Comparison of ENCODE assay signal across 9 cellular contexts in the genomic region with DNA sequence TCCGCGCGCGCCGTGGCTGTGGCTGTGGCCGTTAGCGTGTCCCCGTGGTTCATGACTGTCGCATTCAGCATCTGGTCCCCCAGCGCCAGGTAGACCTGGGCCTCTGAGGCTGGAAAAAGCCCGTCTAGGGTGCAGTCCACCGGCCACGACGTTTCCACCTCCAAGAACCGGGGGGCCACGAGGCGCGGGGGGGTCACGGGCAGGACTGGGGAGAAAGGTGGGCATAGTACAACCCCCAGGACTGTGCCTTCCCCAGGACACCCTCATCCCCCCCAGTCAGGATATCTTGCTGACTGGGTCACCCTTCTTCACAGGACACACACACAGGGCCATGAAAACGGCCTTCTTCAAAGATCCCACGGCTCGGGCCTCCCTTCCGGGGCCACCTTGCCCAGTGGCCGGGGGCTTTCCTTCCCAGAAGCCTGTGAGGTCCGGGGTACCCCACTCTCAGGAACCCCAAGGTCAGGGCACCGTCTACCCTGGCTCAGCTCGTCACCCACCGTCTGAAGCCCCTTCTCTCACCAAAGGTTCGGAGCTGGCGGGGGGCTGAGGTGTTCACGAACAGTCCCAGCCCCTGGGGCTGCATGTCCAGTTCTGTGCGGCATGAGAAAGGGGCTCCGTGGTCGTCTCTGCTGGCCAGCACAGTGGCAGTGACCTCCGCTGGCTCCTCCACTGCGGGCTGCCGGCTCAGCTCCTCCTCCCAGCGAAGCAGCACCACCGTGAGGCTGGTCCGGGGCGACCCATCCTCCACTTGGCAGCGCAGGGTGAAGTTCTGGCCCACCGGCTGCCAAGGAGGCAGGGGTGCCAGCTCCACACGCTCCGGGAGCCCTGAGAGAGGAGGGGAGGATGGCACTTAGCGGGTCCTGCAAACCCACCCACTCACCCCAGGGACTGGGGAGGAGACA. TPM values are rescaled to one million over a fixed set of nuclear protein-coding genes. Genes with fewer than 3 reads are reported as not detected.
DNase-seq lines count a peak whose midpoint lies in the region; ATAC-seq, FAIRE-seq and TF ChIP-seq lines count a peak whose summit lies in the region.
"Had no signal": no experiment of that assay in that cellular context is flagged by ENCODE, and none has a peak within 500 bp of the region (broad histone marks: within the 10 kb centered on the region; RNA-seq: fewer than 3 reads in every experiment).

No MANE protein-coding gene starts in this region.

- H3K27me3 ChIP-seq in GM23338 (ENCODE audit: insufficient read depth) (no peaks in the 10 kb centered on the region), astrocyte (ENCODE audit: insufficient read depth, low read length) (no peaks in the 10 kb centered on the region), iPS DF 6.9 (ENCODE audit: control insufficient read depth, insufficient read depth, low read length) (no peaks in the 10 kb centered on the region)

- H4K20me1 ChIP-seq in GM23338 (replicated peaks; ENCODE audit: insufficient read depth) (peaks cover 10% of the 10 kb centered on the region), astrocyte (ENCODE audit: insufficient read depth, low read length) (peaks cover 20% of the 10 kb centered on the region)

- peaks cover 19% of the 10 kb centered on the region for H3K27me3 Mint-ChIP-seq in GM23338 (ENCODE audit: insufficient read depth, low read depth, poor library complexity)
- peaks cover 11% of the 10 kb centered on the region for H3K27me3 Mint-ChIP-seq in astrocyte (ENCODE audit: low read depth, unreplicated experiment)
- no peaks in the 10 kb centered on the region for H3K27me3 Mint-ChIP-seq in activated CD8-positive, alpha-beta memory T cell treated with anti-CD3 and anti-CD28 coated beads, Interleukin-2, amount 10 ng/mL, durations not matched to agents 7 days and 5 days

- no CpG with 5 or more reads among the region's 46 CpGs for WGBS in iPS DF 6.9 (ENCODE audit: insufficient coverage, insufficient read length)

- DNase-seq in GM23338 (ENCODE audit: low spot score) = peak; percentile 52
- no peak for DNase-seq in astrocyte (ENCODE audit: low read depth)
- no peak for DNase-seq in iPS DF 6.9 (ENCODE audit: low read depth, low spot score)
- DNase-seq in NCI-H446 (lab: John Stamatoyannopoulos, UW) = no peak
- DNase-seq in activated CD8-positive, alpha-beta memory T cell treated with anti-CD3 and anti-CD28 coated beads, Interleukin-2, amount 10 ng/mL, durations not matched to agents 7 days and 5 days = no peak
- no peak for DNase-seq in NCI-H748 treated with DMSO at 0.1 percent for 48 hours (lab: John Stamatoyannopoulos, UW)
- no peak for DNase-seq in T1000 (lab: John Stamatoyannopoulos, UW)

- H3K79me2 ChIP-seq in GM23338 (replicated peaks; ENCODE audit: insufficient read depth) (peaks cover 25% of the 10 kb centered on the region), astrocyte (ENCODE audit: insufficient read depth, low read length) (peaks cover 24% of the 10 kb centered on the region)

- H3K4me1 ChIP-seq in GM23338 (ENCODE audit: insufficient read depth) (peaks cover 32% of the 10 kb centered on the region; the same call in 1 of the 2 replicates), astrocyte (ENCODE audit: insufficient read depth, low read length) (peaks cover 14% of the 10 kb centered on the region), iPS DF 6.9 (ENCODE audit: control insufficient read depth, insufficient read depth, low read length) (peaks cover 18% of the 10 kb centered on the region)

- FAIRE-seq in astrocyte (lab: Jason Lieb, UNC) = no peak

- peaks cover 6% of the 10 kb centered on the region; the same call in 1 of the 2 replicates for H3F3A ChIP-seq in GM23338 (replicated peaks; ENCODE audit: low read depth)

- H3K4me3 Mint-ChIP-seq in GM23338 = peak overlapping the region; percentile 98
- peak overlapping the region; percentile 96 for H3K4me3 Mint-ChIP-seq in astrocyte (ENCODE audit: unreplicated experiment)
- no peak overlapping the region for H3K4me3 Mint-ChIP-seq in activated CD8-positive, alpha-beta memory T cell treated with anti-CD3 and anti-CD28 coated beads, Interleukin-2, amount 10 ng/mL, durations not matched to agents 7 days and 5 days

- CTCF ChIA-PET in activated CD8-positive, alpha-beta memory T cell treated with anti-CD3 and anti-CD28 coated beads, Interleukin-2, amount 10 ng/mL, durations not matched to agents 7 days and 5 days (lab: Charles Lee) = interaction anchor here (1.3 kb wide), 1 partner anchor 77 kb away, joined by 4 read pairs; no protein-coding TSS in a partner anchor

- H3K9me3 ChIP-seq in astrocyte (ENCODE audit: insufficient read depth, low read depth, low read length) (no peaks in the 10 kb centered on the region), iPS DF 6.9 (ENCODE audit: control insufficient read depth, insufficient read depth, low read length) (no peaks in the 10 kb centered on the region)

- H3K9me2 ChIP-seq in GM23338 (ENCODE audit: insufficient read depth) = no peaks in the 10 kb centered on the region

- H3K36me3 ChIP-seq in GM23338 (ENCODE audit: insufficient read depth) (no peaks in the 10 kb centered on the region), astrocyte (ENCODE audit: insufficient read depth, low read length) (peaks cover under 1% of the 10 kb centered on the region), iPS DF 6.9 (ENCODE audit: control insufficient read depth, insufficient read depth, low read length) (peaks cover under 1% of the 10 kb centered on the region; the same call in 1 of the 2 replicates)

- peak; percentile 22 for ATAC-seq in GM23338
- no peak for ATAC-seq in activated CD8-positive, alpha-beta memory T cell treated with anti-CD3 and anti-CD28 coated beads, Interleukin-2, amount 10 ng/mL, durations not matched to agents 7 days and 5 days

- H3K9me3 Mint-ChIP-seq in GM23338 = no peaks in the 10 kb centered on the region; the same call in 2 of the 3 replicates
- no peaks in the 10 kb centered on the region for H3K9me3 Mint-ChIP-seq in astrocyte (ENCODE audit: unreplicated experiment)
- no peaks in the 10 kb centered on the region for H3K9me3 Mint-ChIP-seq in activated CD8-positive, alpha-beta memory T cell treated with anti-CD3 and anti-CD28 coated beads, Interleukin-2, amount 10 ng/mL, durations not matched to agents 7 days and 5 days (ENCODE audit: low read depth)

- H2AFZ ChIP-seq in GM23338 = no peak overlapping the region; the same call in 1 of the 2 replicates
- H2AFZ ChIP-seq in astrocyte (ENCODE audit: low read depth, low read length) = peak overlapping the region; percentile 91

- H3K4me2 ChIP-seq in GM23338 = peak overlapping the region; percentile 93
- H3K4me2 ChIP-seq in astrocyte (ENCODE audit: low read length) = peak overlapping the region; percentile 99

- H3K27ac Mint-ChIP-seq in GM23338 (no peak overlapping the region), astrocyte (ENCODE audit: unreplicated experiment) (no peak overlapping the region)
- no peak overlapping the region for H3K27ac Mint-ChIP-seq in activated CD8-positive, alpha-beta memory T cell treated with anti-CD3 and anti-CD28 coated beads, Interleukin-2, amount 10 ng/mL, durations not matched to agents 7 days and 5 days

- peak; percentile 13 to 46; a peak in 2 of 4 replicates for TF ChIP-seq CTCF in GM23338 (conservative IDR thresholded peaks at IDR 0.05; ENCODE audit: low read depth in 2 of 2)
- no peak for TF ChIP-seq CTCF in astrocyte (IDR thresholded peaks at IDR 0.05; ENCODE audit: insufficient read depth, low read depth, low read length)

- H3K4me3 ChIP-seq in GM23338 (peak overlapping the region; percentile 99), astrocyte (ENCODE audit: insufficient read depth, low read depth, low read length) (no peak overlapping the region), iPS DF 6.9 (ENCODE audit: low read length) (peak overlapping the region; percentile 14; the same call in 1 of the 2 replicates), skin epidermis (peak overlapping the region in 5 of 7 experiments; percentile 53 to 86 (median 79))

- H3K36me3 Mint-ChIP-seq in GM23338 (ENCODE audit: low read depth) = peaks cover 6% of the 10 kb centered on the region; the same call in 2 of the 3 replicates
- H3K36me3 Mint-ChIP-seq in astrocyte (ENCODE audit: low read depth, unreplicated experiment) = peaks cover 3% of the 10 kb centered on the region
- peaks cover 26% of the 10 kb centered on the region for H3K36me3 Mint-ChIP-seq in activated CD8-positive, alpha-beta memory T cell treated with anti-CD3 and anti-CD28 coated beads, Interleukin-2, amount 10 ng/mL, durations not matched to agents 7 days and 5 days

- no peak overlapping the region for H3K9ac ChIP-seq in astrocyte (ENCODE audit: low read length)

- H3K4me1 Mint-ChIP-seq in GM23338 (peaks cover 21% of the 10 kb centered on the region), astrocyte (ENCODE audit: low read depth, unreplicated experiment) (peaks cover 2% of the 10 kb centered on the region)
- H3K4me1 Mint-ChIP-seq in activated CD8-positive, alpha-beta memory T cell treated with anti-CD3 and anti-CD28 coated beads, Interleukin-2, amount 10 ng/mL, durations not matched to agents 7 days and 5 days = peaks cover 59% of the 10 kb centered on the region

- H3K27ac ChIP-seq in GM23338 (ENCODE audit: low read depth) (no peak overlapping the region), astrocyte (ENCODE audit: low read depth, low read length) (peak overlapping the region; percentile 12), iPS DF 6.9 (ENCODE audit: low read length) (no peak overlapping the region), skin epidermis (peak overlapping the region in 5 of 21 experiments; percentile 11 to 83 (median 21))

RNA-seq across cellular contexts. Expression of gene RAVER1, which starts 2.1 kb away (rescaled TPM):
- 88.3 and 96.7 TPM in 2 replicates for total RNA-seq in GM23338 (2014; rRNA removed; shearing (Covaris generic))
- 23.6 and 25.5 TPM in 2 replicates for polyA plus RNA-seq in GM23338 (2016; fragmentation: Nextera tagmentation; extraction: Ambion mirVana)
- 27.5 and 29.6 TPM in 2 replicates for total RNA-seq in astrocyte
- 10 to 100 TPM; 87.0 to 87.8 TPM for total RNA-seq in activated CD8-positive, alpha-beta memory T cell treated with anti-CD3 and anti-CD28 coated beads, Interleukin-2, amount 10 ng/mL, durations not matched to agents 7 days and 5 days

RNA-seq across cellular contexts. Expression of gene ICAM3, which starts 4.0 kb away (rescaled TPM):
- 9.6 TPM in 2 replicates for total RNA-seq in GM23338 (2014; rRNA removed; shearing (Covaris generic))
- 14.7 and 19.2 TPM in 2 replicates for polyA plus RNA-seq in GM23338 (2016; fragmentation: Nextera tagmentation; extraction: Ambion mirVana)
- 10.9 and 12.4 TPM in 2 replicates for total RNA-seq in astrocyte
- 100 to 1,000 TPM; 169 to 192 TPM for total RNA-seq in activated CD8-positive, alpha-beta memory T cell treated with anti-CD3 and anti-CD28 coated beads, Interleukin-2, amount 10 ng/mL, durations not matched to agents 7 days and 5 days
- total RNA-seq: M059J had no signal

RNA-seq across cellular contexts. Expression of gene FDX2, which starts 19.6 kb away (rescaled TPM):
- total RNA-seq in GM23338 (2014; rRNA removed; shearing (Covaris generic)) = 27.3 and 28.7 TPM in 2 replicates
- polyA plus RNA-seq in GM23338 (2016; fragmentation: Nextera tagmentation; extraction: Ambion mirVana) = 29.7 and 35.0 TPM in 2 replicates
- total RNA-seq in astrocyte = 18.6 and 24.4 TPM in 2 replicates
- 10 to 100 TPM in 1 of 2 experiments, 1 to 10 TPM in 1; 7.4 to 11.1 TPM for total RNA-seq in activated CD8-positive, alpha-beta memory T cell treated with anti-CD3 and anti-CD28 coated beads, Interleukin-2, amount 10 ng/mL, durations not matched to agents 7 days and 5 days

RNA-seq across cellular contexts. Expression of gene ZGLP1, which starts 25.8 kb away (rescaled TPM):
- total RNA-seq in GM23338 (2014; rRNA removed; shearing (Covaris generic)) = 1.5 and 4.7 TPM in 2 replicates
- polyA plus RNA-seq in GM23338 (2016; fragmentation: Nextera tagmentation; extraction: Ambion mirVana) = 5.3 and 5.9 TPM in 2 replicates
- 2.5 and 3.4 TPM in 2 replicates for total RNA-seq in astrocyte
- 1 to 10 TPM in 1 of 2 experiments, under 1 TPM in 1; 0.93 to 3.3 TPM for total RNA-seq in activated CD8-positive, alpha-beta memory T cell treated with anti-CD3 and anti-CD28 coated beads, Interleukin-2, amount 10 ng/mL, durations not matched to agents 7 days and 5 days

RNA-seq across cellular contexts. Expression of gene TYK2, which starts 45.0 kb away (rescaled TPM):
- 22.2 and 29.1 TPM in 2 replicates for total RNA-seq in GM23338 (2014; rRNA removed; shearing (Covaris generic))
- polyA plus RNA-seq in GM23338 (2016; fragmentation: Nextera tagmentation; extraction: Ambion mirVana) = 30.7 and 35.9 TPM in 2 replicates
- 76.5 and 82.7 TPM in 2 replicates for total RNA-seq in astrocyte
- total RNA-seq in activated CD8-positive, alpha-beta memory T cell treated with anti-CD3 and anti-CD28 coated beads, Interleukin-2, amount 10 ng/mL, durations not matched to agents 7 days and 5 days = 100 to 1,000 TPM; 277 to 296 TPM

Comparison
In these comparisons a context has a peak if more than half of its experiments do, and no peak if none do; other contexts are left out.
1. RNA of gene ICAM3, which starts 4.0 kb away (total RNA-seq): 169 to 192 TPM in activated CD8-positive, alpha-beta memory T cell treated with anti-CD3 and anti-CD28 coated beads, Interleukin-2, amount 10 ng/mL, durations not matched to agents 7 days and 5 days; 10.9 to 12.4 TPM in astrocyte and 9.6 TPM in GM23338; every median in the first group is over 10 times any median in the second.